ENCODE assay signal across 4 cellular contexts in genomic region chr9:134956387-134956786, GRCh38. TPM values are rescaled to one million over a fixed set of nuclear protein-coding genes. Genes with fewer than 3 reads are reported as not detected.
"Had no signal": no experiment of that assay in that cellular context is flagged by ENCODE, and none has a peak within 500 bp of the region (broad histone marks: within the 10 kb centered on the region; RNA-seq: fewer than 3 reads in every experiment).

No MANE protein-coding gene starts in this region.

RNA-seq across cellular contexts. Expression of gene FCN1, which starts 38.7 kb away (rescaled TPM):
- total RNA-seq: dermis microvascular lymphatic vessel endothelial cell, endodermal cell, glomerular endothelial cell, mammary epithelial cell had no signal
- polyA plus RNA-seq: mammary epithelial cell had no signal
